33 cellular contexts compared by ENCODE assay signal in genomic region chr7:71712653-71713180, GRCh38.
"Had no signal": no experiment of that assay in that cellular context is flagged by ENCODE, and none has a peak within 500 bp of the region (broad histone marks: within the 10 kb centered on the region; RNA-seq: fewer than 3 reads in every experiment).

No MANE protein-coding gene starts in this region.

- H3K4me1 ChIP-seq: adrenal gland, body of pancreas, esophagus squamous epithelium, gastroesophageal sphincter had no signal

- DNase-seq: activated CD4-positive, alpha-beta memory T cell treated with anti-CD3 and anti-CD28 coated beads for 36 hours; activated CD4-positive, alpha-beta T cell treated with anti-CD3 and anti-CD28 coated beads for 36 hours; activated CD4-positive, alpha-beta T cell treated with anti-CD3 and anti-CD28 coated beads, Interleukin-2, amount 10 ng/mL, durations not matched to agents 24 days and 14 days; activated CD4-positive, CD25-positive, alpha-beta regulatory T cell; activated CD4-positive, CD25-positive, alpha-beta regulatory T cell treated with anti-CD3 and anti-CD28 coated beads, Interleukin-2, amount 50 U/mL, for 72 hours; activated CD8-positive, alpha-beta memory T cell treated with anti-CD3 and anti-CD28 coated beads, Interleukin-2, amount 10 ng/mL, durations not matched to agents 7 days and 5 days; activated CD8-positive, alpha-beta memory T cell treated with anti-CD3 and anti-CD28 coated beads, Interleukin-2, amount 50 U/mL, for 4 hours; activated CD8-positive, alpha-beta T cell treated with anti-CD3 and anti-CD28 coated beads, Interleukin-2, amount 10 ng/mL, durations not matched to agents 7 days and 5 days; activated effector memory CD4-positive, alpha-beta T cell treated with anti-CD3 and anti-CD28 coated beads, Interleukin-2, amount 50 U/mL, for 16 hours; activated naive CD4-positive, alpha-beta T cell treated with anti-CD3 and anti-CD28 coated beads for 36 hours; activated naive CD8-positive, alpha-beta T cell treated with anti-CD3 and anti-CD28 coated beads for 36 hours; activated naive CD8-positive, alpha-beta T cell treated with anti-CD3 and anti-CD28 coated beads, Interleukin-2, amount 50 U/mL, for 24 hours; activated T-cell treated with anti-CD3 and anti-CD28 coated beads, Interleukin-2, amount 50 U/mL, for 1 hour; activated T-cell treated with anti-CD3 and anti-CD28 coated beads, Interleukin-2, amount 50 U/mL, for 48 hours; adrenal gland; amygdala; aorta; body of pancreas; caudate nucleus; cortex of kidney; dermis blood vessel endothelial cell; effector CD8-positive, alpha-beta T cell; esophagus squamous epithelium; foreskin melanocyte; T-helper 1 cell; T-helper 17 cell; T1000; WERI-Rb-1 had no signal

- H3K36me3 ChIP-seq: adrenal gland, esophagus squamous epithelium, WERI-Rb-1 had no signal

- H3K27me3 ChIP-seq: adrenal gland, body of pancreas, esophagus squamous epithelium, gastroesophageal sphincter had no signal

- H3K27ac ChIP-seq: adrenal gland, body of pancreas, epithelial cell of prostate, esophagus squamous epithelium, gastroesophageal sphincter, WERI-Rb-1 had no signal

- H3K4me3 ChIP-seq: adrenal gland, body of pancreas, esophagus squamous epithelium, gastroesophageal sphincter had no signal

- H3K9me3 ChIP-seq: adrenal gland, body of pancreas had no signal

- ATAC-seq: activated CD4-positive, alpha-beta T cell treated with anti-CD3 and anti-CD28 coated beads for 36 hours; activated CD8-positive, alpha-beta memory T cell treated with anti-CD3 and anti-CD28 coated beads, Interleukin-2, amount 10 ng/mL, durations not matched to agents 7 days and 5 days; activated CD8-positive, alpha-beta T cell treated with anti-CD3 and anti-CD28 coated beads, Interleukin-2, amount 10 ng/mL, durations not matched to agents 7 days and 5 days; activated naive CD8-positive, alpha-beta T cell treated with anti-CD3 and anti-CD28 coated beads, Interleukin-2, amount 50 U/mL, for 24 hours; body of pancreas; gastroesophageal sphincter; T-helper 17 cell had no signal

- FAIRE-seq: colon, endometrium, endothelial cell of umbilical vein had no signal
